ENCODE assay signal across 11 cellular contexts in genomic region chrX:94400488-94400887, GRCh38.
A peak's percentile ranks its signal among the peaks of the same experiment; 100 is the strongest.
DNase-seq lines count a peak whose midpoint lies in the region; ATAC-seq lines count a peak whose summit lies in the region.
"Had no signal": no experiment of that assay in that cellular context is flagged by ENCODE, and none has a peak within 500 bp of the region (broad histone marks: within the 10 kb centered on the region; RNA-seq: fewer than 3 reads in every experiment).

No MANE protein-coding gene starts in this region.

- H3K79me2 ChIP-seq in mesendoderm (ENCODE audit: control insufficient read depth, insufficient read depth, low read length) = no peaks in the 10 kb centered on the region

- peak overlapping the region; percentile 70 for H4K8ac ChIP-seq in mesendoderm (ENCODE audit: low read depth, low read length)

- H3K4me1 ChIP-seq in mesendoderm (ENCODE audit: control insufficient read depth, low read depth, low read length) = no peaks in the 10 kb centered on the region
- H3K4me1 ChIP-seq: Peyer's patch had no signal

- H2AK5ac ChIP-seq in mesendoderm (ENCODE audit: low read length) = no peak overlapping the region

- H3K23ac ChIP-seq in mesendoderm (ENCODE audit: low read length) = no peak overlapping the region

- no peak overlapping the region for H3K4me3 ChIP-seq in mesendoderm (ENCODE audit: low read length)
- H3K4me3 ChIP-seq: Peyer's patch had no signal

- WGBS in mesendoderm (ENCODE audit: extremely low coverage, insufficient coverage, low lambda C conversion rate) = no CpG with 5 or more reads among the region's 2 CpGs

- ATAC-seq in GM18867 (IDR thresholded peaks at IDR 0.05; ENCODE audit: unreplicated experiment) = peak; percentile 88
- peak; percentile 91 for ATAC-seq in HG02571 (IDR thresholded peaks at IDR 0.05; ENCODE audit: unreplicated experiment)
- no peak for ATAC-seq in left colon

- no peak overlapping the region for H2BK120ac ChIP-seq in mesendoderm (ENCODE audit: low read depth, low read length)

- DNase-seq in HT1080 (ENCODE audit: low read depth) = peak; percentile 32
- DNase-seq in mesendoderm = peak; percentile 56
- DNase-seq in AG20443 (ENCODE audit: low spot score) = no peak
- no peak for DNase-seq in NCI-H82 treated with DMSO at 0.1 percent for 48 hours (lab: John Stamatoyannopoulos, UW; ENCODE audit: unreplicated experiment)
- DNase-seq in left colon = no peak
- no peak for DNase-seq in pons (ENCODE audit: low spot score)
- DNase-seq: activated CD4-positive, CD25-positive, alpha-beta regulatory T cell; nucleus accumbens; Peyer's patch had no signal

- H3K9ac ChIP-seq in mesendoderm (ENCODE audit: low read length) = no peak overlapping the region

- no peak overlapping the region for H3K4ac ChIP-seq in mesendoderm (ENCODE audit: low read depth, low read length)

- H4K5ac ChIP-seq in mesendoderm (ENCODE audit: low read length) = no peak overlapping the region

- peak overlapping the region; percentile 64 for H3K18ac ChIP-seq in mesendoderm (ENCODE audit: low read length)

- no peak overlapping the region for H3K27ac ChIP-seq in mesendoderm (ENCODE audit: low read depth, low read length)
- H3K27ac ChIP-seq: Peyer's patch had no signal

- H3K27me3 ChIP-seq in mesendoderm (ENCODE audit: insufficient read depth, low read length, poor library complexity) = no peaks in the 10 kb centered on the region
- H3K27me3 ChIP-seq: Peyer's patch had no signal

- no peaks in the 10 kb centered on the region for H3K79me1 ChIP-seq in mesendoderm (ENCODE audit: low read length)

- intact Hi-C loops in left colon (cut with DNase I, micrococcal nuclease) = no loop called here

- H2BK5ac ChIP-seq in mesendoderm (ENCODE audit: low read length) = no peak overlapping the region

- no peaks in the 10 kb centered on the region for H3K36me3 ChIP-seq in mesendoderm (ENCODE audit: control insufficient read depth, insufficient read depth, low read length)
- H3K36me3 ChIP-seq: Peyer's patch had no signal

- H2BK15ac ChIP-seq in mesendoderm (replicated peaks; ENCODE audit: low read depth) = no peak overlapping the region

- H3K4me2 ChIP-seq in mesendoderm (ENCODE audit: low read length) = no peak overlapping the region

- H3K56ac ChIP-seq in mesendoderm (ENCODE audit: low read length) = peak overlapping the region; percentile 15

Comparison
In these comparisons a context has a peak if more than half of its experiments do, and no peak if none do; other contexts are left out.
1. DNase-seq: peak in HT1080 (single experiment) and mesendoderm (single experiment); none in AG20443 (single experiment), NCI-H82 treated with DMSO at 0.1 percent for 48 hours (single experiment), left colon (0 of 2) and pons (single experiment).